8 cellular contexts compared by ENCODE assay signal in the genomic region with DNA sequence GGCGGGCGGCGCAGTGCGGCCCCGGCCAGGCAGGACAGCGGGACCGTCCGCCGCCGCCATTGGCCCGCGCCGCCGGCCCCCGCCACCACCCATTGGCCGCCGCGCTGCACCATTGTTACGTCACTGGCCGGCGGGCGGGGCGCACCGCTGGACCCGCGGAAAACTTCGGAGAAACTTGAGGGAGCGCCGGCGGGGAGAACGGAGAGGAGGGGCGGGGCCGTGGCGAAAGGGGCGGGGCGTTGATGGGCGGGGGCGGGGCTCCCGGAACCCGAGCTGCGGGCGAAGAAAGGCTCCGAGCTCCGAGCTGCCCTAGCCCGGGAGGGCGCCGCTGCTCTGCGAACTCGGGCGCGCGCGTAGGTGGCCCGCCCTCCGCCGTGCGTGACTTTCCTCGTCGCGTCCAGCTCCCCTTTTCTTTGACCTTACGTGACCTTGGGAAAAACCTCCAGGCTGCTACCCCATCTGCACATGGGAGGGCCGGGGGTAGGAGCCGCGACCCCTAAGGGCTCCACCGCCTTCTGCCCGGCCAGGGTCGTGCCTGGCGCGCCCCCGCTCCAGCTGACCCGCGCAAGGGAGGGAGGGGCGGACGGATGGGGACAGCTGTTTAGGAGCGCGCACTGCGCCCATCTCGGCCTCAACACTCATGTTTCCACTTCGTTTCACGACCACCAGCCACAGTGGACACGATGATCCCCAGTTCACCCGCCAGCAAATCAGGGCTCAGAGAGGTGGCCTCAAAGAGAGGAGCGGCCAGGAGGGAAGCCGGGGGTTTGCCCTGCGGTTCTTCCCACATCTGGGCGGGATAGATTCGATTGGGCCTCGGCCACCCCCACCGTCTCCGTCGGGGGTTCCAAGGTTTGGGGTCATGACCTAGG. TPM values are rescaled to one million over a fixed set of nuclear protein-coding genes. Genes with fewer than 3 reads are reported as not detected.
DNase-seq lines count a peak whose midpoint lies in the region; ATAC-seq and TF ChIP-seq lines count a peak whose summit lies in the region.

A gene with protein sequence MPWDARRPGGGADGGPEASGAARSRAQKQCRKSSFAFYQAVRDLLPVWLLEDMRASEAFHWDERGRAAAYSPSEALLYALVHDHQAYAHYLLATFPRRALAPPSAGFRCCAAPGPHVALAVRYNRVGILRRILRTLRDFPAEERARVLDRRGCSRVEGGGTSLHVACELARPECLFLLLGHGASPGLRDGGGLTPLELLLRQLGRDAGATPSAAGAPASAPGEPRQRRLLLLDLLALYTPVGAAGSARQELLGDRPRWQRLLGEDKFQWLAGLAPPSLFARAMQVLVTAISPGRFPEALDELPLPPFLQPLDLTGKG (minus strand): TSS at position 33 of the 872 bp plus-strand sequence. CDS start 1,887 bp downstream, outside the sequence.

- H3K27ac ChIP-seq in HUES48 (ENCODE audit: low read depth, low read length), result peak within 1 kb of the TSS; percentile 18
- H3K27ac ChIP-seq in epithelial cell of prostate, result peak within 1 kb of the TSS; percentile 73

- H3K9me3 ChIP-seq in HUES48 (ENCODE audit: control insufficient read depth, insufficient read depth, low read length) (no peaks in the 10 kb centered on the region), mucosa of descending colon (no peaks in the 10 kb centered on the region)

- H3K4me3 ChIP-seq in HUES48 (ENCODE audit: low read depth, low read length) (peak within 1 kb of the TSS; percentile 77), mucosa of descending colon (peak within 1 kb of the TSS; percentile 33)

- no peak for TF ChIP-seq CTCF in mucosa of descending colon (IDR thresholded peaks at IDR 0.05)

- intact Hi-C loops in mucosa of descending colon (cut with DNase I, micrococcal nuclease), result loop anchor here in 1 of 2 donors (10.0 kb wide), 1 partner anchor 65 kb away; no protein-coding TSS in a partner anchor

- H3K27me3 ChIP-seq in HUES48 (ENCODE audit: control insufficient read depth, insufficient read depth, low read length), result no peaks in the 10 kb centered on the region

- H3K4me1 ChIP-seq in HUES48 (ENCODE audit: control insufficient read depth, insufficient read depth, low read length) (peaks cover 10% of the 10 kb centered on the region), mucosa of descending colon (ENCODE audit: low read depth) (peaks cover 26% of the 10 kb centered on the region)

- H3K36me3 ChIP-seq in HUES48 (ENCODE audit: control insufficient read depth, insufficient read depth, low read length) (peaks cover 15% of the 10 kb centered on the region; the same call in 1 of the 2 replicates), mucosa of descending colon (ENCODE audit: low read depth) (no peaks in the 10 kb centered on the region)

- ATAC-seq in GM21423 (IDR thresholded peaks at IDR 0.05; ENCODE audit: unreplicated experiment), result peak; percentile 79
- ATAC-seq in mucosa of descending colon, result peak; percentile 77

- DNase-seq in COLO668 (lab: John Stamatoyannopoulos, UW; ENCODE audit: unreplicated experiment) (peak; percentile 94), OCI-M1 (lab: John Stamatoyannopoulos, UW) (peak; percentile 92), activated T-cell treated with anti-CD3 and anti-CD28 coated beads for 48 hours (ENCODE audit: low read depth) (peak; percentile 91), epithelial cell of prostate (ENCODE audit: low read depth, low spot score) (peak; percentile 52), mucosa of descending colon (peak; percentile 95 to 97 (median 97))
- peak; percentile 67 to 71 for DNase-seq in stimulated activated CD8-positive, alpha-beta memory T cell treated with anti-CD3 and anti-CD28 coated beads, Interleukin-2, amount 100 ng/mL, for 1 hour (ENCODE audit: low read depth in 2 of 2)

- H3K9ac ChIP-seq in HUES48 (ENCODE audit: low read depth, low read length), result peak within 1 kb of the TSS; percentile 64

RNA-seq across cellular contexts. Expression of the gene that starts here (rescaled TPM):
- 100 to 1,000 TPM in 1 of 3 donors, 10 to 100 TPM in 2; 75.6 to 100 (median 84.7) TPM for total RNA-seq in mucosa of descending colon

Comparison
In these comparisons a context has a peak if more than half of its experiments do, and no peak if none do; other contexts are left out.
1. Peak in every context shown above with its lines: DNase-seq, ATAC-seq, H3K4me3 ChIP-seq and H3K27ac ChIP-seq.